In genomic region chr19:57888494-57889231, GRCh38 we compare ENCODE assay signal across 8 cellular contexts. TPM values are rescaled to one million over a fixed set of nuclear protein-coding genes. Genes with fewer than 3 reads are reported as not detected.
DNase-seq lines count a peak whose midpoint lies in the region; ATAC-seq lines count a peak whose summit lies in the region.

Gene ZNF814, minus strand, starts transcription at chr19:57889037. Its CDS starts 235 bp downstream, at chr19:57888802.

- H3K9me3 Mint-ChIP-seq in activated CD8-positive, alpha-beta memory T cell treated with anti-CD3 and anti-CD28 coated beads, Interleukin-2, amount 10 ng/mL, durations not matched to agents 7 days and 5 days (ENCODE audit: low read depth) = peaks cover 8% of the 10 kb centered on the region

- H3K4me2 ChIP-seq in mesendoderm (ENCODE audit: low read length) = peak within 1 kb of the TSS; percentile 45

- H3K18ac ChIP-seq in mesendoderm (ENCODE audit: low read length) = peak within 1 kb of the TSS; percentile 78

- H3K4ac ChIP-seq in mesendoderm (ENCODE audit: low read depth, low read length) = peak within 1 kb of the TSS; percentile 74

- H3K4me1 ChIP-seq in endocrine pancreas (ENCODE audit: control insufficient read depth, insufficient read depth, low read length) = no peaks in the 10 kb centered on the region
- H3K4me1 ChIP-seq in mesendoderm (ENCODE audit: control insufficient read depth, low read depth, low read length) = peaks cover 3% of the 10 kb centered on the region

- H3K36me3 Mint-ChIP-seq in activated CD8-positive, alpha-beta memory T cell treated with anti-CD3 and anti-CD28 coated beads, Interleukin-2, amount 10 ng/mL, durations not matched to agents 7 days and 5 days = peaks cover 56% of the 10 kb centered on the region

- no peaks in the 10 kb centered on the region for H3K27me3 Mint-ChIP-seq in activated CD8-positive, alpha-beta memory T cell treated with anti-CD3 and anti-CD28 coated beads, Interleukin-2, amount 10 ng/mL, durations not matched to agents 7 days and 5 days

- peak within 1 kb of the TSS; percentile 6 for H3K27ac ChIP-seq in mesendoderm (ENCODE audit: low read depth, low read length)

- H3K36me3 ChIP-seq in endocrine pancreas (ENCODE audit: control insufficient read depth, insufficient read depth, low read length) (no peaks in the 10 kb centered on the region), mesendoderm (ENCODE audit: control insufficient read depth, insufficient read depth, low read length) (no peaks in the 10 kb centered on the region)

- H4K5ac ChIP-seq in mesendoderm (ENCODE audit: low read length) = no peak within 1 kb of the TSS

- peak within 1 kb of the TSS; percentile 88 for H3K56ac ChIP-seq in mesendoderm (ENCODE audit: low read length)

- no peaks in the 10 kb centered on the region for H3K9me3 ChIP-seq in endocrine pancreas (ENCODE audit: control insufficient read depth, low read length)

- H3K23ac ChIP-seq in mesendoderm (ENCODE audit: low read length) = no peak within 1 kb of the TSS

- H3K79me1 ChIP-seq in mesendoderm (ENCODE audit: low read length) = peaks cover 3% of the 10 kb centered on the region

- no peak within 1 kb of the TSS for H2BK15ac ChIP-seq in mesendoderm (replicated peaks; ENCODE audit: low read depth)

- peaks cover 43% of the 10 kb centered on the region for H3K79me2 ChIP-seq in mesendoderm (ENCODE audit: control insufficient read depth, insufficient read depth, low read length)

- ATAC-seq in GM21526 (IDR thresholded peaks at IDR 0.05; ENCODE audit: low FRiP score, unreplicated experiment) = peak; percentile 72
- peak; percentile 93 for ATAC-seq in activated CD8-positive, alpha-beta memory T cell treated with anti-CD3 and anti-CD28 coated beads, Interleukin-2, amount 10 ng/mL, durations not matched to agents 7 days and 5 days
- no peak for ATAC-seq in HG03095 (IDR thresholded peaks at IDR 0.05; ENCODE audit: unreplicated experiment)

- H3K4me3 Mint-ChIP-seq in activated CD8-positive, alpha-beta memory T cell treated with anti-CD3 and anti-CD28 coated beads, Interleukin-2, amount 10 ng/mL, durations not matched to agents 7 days and 5 days = peak within 1 kb of the TSS; percentile 85

- peak within 1 kb of the TSS; percentile 88 for H3K27ac Mint-ChIP-seq in activated CD8-positive, alpha-beta memory T cell treated with anti-CD3 and anti-CD28 coated beads, Interleukin-2, amount 10 ng/mL, durations not matched to agents 7 days and 5 days

- H2BK5ac ChIP-seq in mesendoderm (ENCODE audit: low read length) = peak within 1 kb of the TSS; percentile 2

- H4K8ac ChIP-seq in mesendoderm (ENCODE audit: low read depth, low read length) = no peak within 1 kb of the TSS

- no peak within 1 kb of the TSS for H2BK120ac ChIP-seq in mesendoderm (ENCODE audit: low read depth, low read length)

- H3K27me3 ChIP-seq in endocrine pancreas (ENCODE audit: control insufficient read depth, insufficient read depth, low read length) = no peaks in the 10 kb centered on the region
- no peaks in the 10 kb centered on the region for H3K27me3 ChIP-seq in mesendoderm (ENCODE audit: insufficient read depth, low read length, poor library complexity)

- CTCF ChIA-PET in activated CD8-positive, alpha-beta memory T cell treated with anti-CD3 and anti-CD28 coated beads, Interleukin-2, amount 10 ng/mL, durations not matched to agents 7 days and 5 days (lab: Charles Lee) = interaction anchor here (1.1 kb wide), 1 partner anchor 18 kb away, joined by 3 read pairs; no protein-coding TSS in a partner anchor

- H3K9ac ChIP-seq in endocrine pancreas (ENCODE audit: control insufficient read depth, insufficient read depth, low read length) (peak within 1 kb of the TSS; percentile 86), mesendoderm (ENCODE audit: low read length) (peak within 1 kb of the TSS; percentile 84)

- DNase-seq in C1 segment of cervical spinal cord (lab: John Stamatoyannopoulos, UW) (peak; percentile 8 to 93 (median 70)), NCI-H510A treated with DMSO at 0.1 percent for 48 hours (lab: John Stamatoyannopoulos, UW) (peak; percentile 11), mesendoderm (peak; percentile 99)
- peak; percentile 92 for DNase-seq in activated CD8-positive, alpha-beta memory T cell treated with anti-CD3 and anti-CD28 coated beads, Interleukin-2, amount 10 ng/mL, durations not matched to agents 7 days and 5 days
- peak; percentile 71 for DNase-seq in stimulated activated CD8-positive, alpha-beta memory T cell treated with anti-CD3 and anti-CD28 coated beads, Interleukin-12 subunit alpha, Interleukin-12 subunit beta, amount 100 ng/mL, for 1 hour (ENCODE audit: low read depth)

- no CpG with 5 or more reads among the region's 44 CpGs for WGBS in mesendoderm (ENCODE audit: extremely low coverage, insufficient coverage, low lambda C conversion rate)

- no peak within 1 kb of the TSS for H2AK5ac ChIP-seq in mesendoderm (ENCODE audit: low read length)

- H3K4me3 ChIP-seq in endocrine pancreas (ENCODE audit: control insufficient read depth, insufficient read depth, low read length) (peak within 1 kb of the TSS; percentile 74), mesendoderm (ENCODE audit: low read length) (peak within 1 kb of the TSS; percentile 60)

- H3K4me1 Mint-ChIP-seq in activated CD8-positive, alpha-beta memory T cell treated with anti-CD3 and anti-CD28 coated beads, Interleukin-2, amount 10 ng/mL, durations not matched to agents 7 days and 5 days = peaks cover 20% of the 10 kb centered on the region

RNA-seq across cellular contexts. Expression of gene ZNF814, which starts in this region (rescaled TPM):
- total RNA-seq in activated CD8-positive, alpha-beta memory T cell treated with anti-CD3 and anti-CD28 coated beads, Interleukin-2, amount 10 ng/mL, durations not matched to agents 7 days and 5 days = 10 to 100 TPM; 26.7 to 28.1 TPM
- polyA plus RNA-seq in mesendoderm (2013, experiment 1 of 2) = 29.5 TPM
- 27.1 TPM for polyA plus RNA-seq in mesendoderm (2013, experiment 2 of 2)

Comparison
In these comparisons a context has a peak if more than half of its experiments do, and no peak if none do; other contexts are left out.
1. DNase-seq: peak in every context shown above with its lines; median percentile 99 in mesendoderm; 92 in activated CD8-positive, alpha-beta memory T cell treated with anti-CD3 and anti-CD28 coated beads, Interleukin-2, amount 10 ng/mL, durations not matched to agents 7 days and 5 days; 71 in stimulated activated CD8-positive, alpha-beta memory T cell treated with anti-CD3 and anti-CD28 coated beads, Interleukin-12 subunit alpha, Interleukin-12 subunit beta, amount 100 ng/mL, for 1 hour; 70 in C1 segment of cervical spinal cord; 11 in NCI-H510A treated with DMSO at 0.1 percent for 48 hours.